ENCODE assay signal across 1 cellular context in genomic region chr12:8453796-8454195, GRCh38.
TF ChIP-seq lines count a peak whose summit lies in the region.

No MANE protein-coding gene starts in this region.

TF ChIP-seq in SK-N-SH treated with all-trans-retinoic acid at 6 μM for 48 hours, 23 proteins besides CTCF, POLR2A, EP300 and RAD21 (continued from another document):
- TF ChIP-seq TSHZ2 (CRISPR knock-in tag; IDR thresholded peaks at IDR 0.05): no peak
- TF ChIP-seq ZNF8 (CRISPR knock-in tag; IDR thresholded peaks at IDR 0.05): no peak
- TF ChIP-seq CREB5 (CRISPR knock-in tag; IDR thresholded peaks at IDR 0.05; ENCODE audit: low read depth): no peak
- no peak for TF ChIP-seq CSRNP3 (CRISPR knock-in tag; IDR thresholded peaks at IDR 0.05)
- no peak for TF ChIP-seq RARB (CRISPR knock-in tag; IDR thresholded peaks at IDR 0.05)
- no peak for TF ChIP-seq TOX (CRISPR knock-in tag; IDR thresholded peaks at IDR 0.05; ENCODE audit: borderline replicate concordance)
